ENCODE assay signal across 10 cellular contexts in genomic region chr3:186514296-186515002, GRCh38. TPM values are rescaled to one million over a fixed set of nuclear protein-coding genes. Genes with fewer than 3 reads are reported as not detected.
DNase-seq lines count a peak whose midpoint lies in the region; ATAC-seq, FAIRE-seq and TF ChIP-seq lines count a peak whose summit lies in the region.
"Had no signal": no experiment of that assay in that cellular context is flagged by ENCODE, and none has a peak within 500 bp of the region (broad histone marks: within the 10 kb centered on the region; RNA-seq: fewer than 3 reads in every experiment).

No MANE protein-coding gene starts in this region.

- no peak for DNase-seq in AG09319 (ENCODE audit: extremely low read depth, low read depth)
- no peak for DNase-seq in GM12892 (ENCODE audit: insufficient read length)
- DNase-seq in SW480 (ENCODE audit: low spot score), result peak; percentile 33
- DNase-seq in immature natural killer cell, result no peak
- no peak for DNase-seq in ureter (ENCODE audit: low spot score)
- DNase-seq in hypothalamus (lab: John Stamatoyannopoulos, UW), result no peak
- DNase-seq in coronary artery (ENCODE audit: low spot score), result no peak
- DNase-seq: NCI-H2227 treated with DMSO at 0.1 percent for 48 hours, posterior cingulate gyrus had no signal

- H3K4me3 Mint-ChIP-seq in immature natural killer cell, result peak overlapping the region in 3 of 5 donors; percentile 19 to 22 (median 20)

- peak overlapping the region in 3 of 6 donors; percentile 2 to 50 (median 9) for H3K27ac Mint-ChIP-seq in immature natural killer cell

- no peaks in the 10 kb centered on the region for H3K36me3 Mint-ChIP-seq in immature natural killer cell

- H3K9me3 Mint-ChIP-seq in immature natural killer cell, result no peaks in the 10 kb centered on the region

- peak; percentile 83 for FAIRE-seq in GM12892 (lab: Jason Lieb, UNC)

- peaks cover 1 to 12% (median 4%) of the 10 kb centered on the region in 3 donors for H3K27me3 Mint-ChIP-seq in immature natural killer cell (ENCODE audit: low read depth in 3 of 3)

- TF ChIP-seq CTCF in AG09319 (IDR thresholded peaks at IDR 0.05; ENCODE audit: low read depth, low read length), result peak; percentile 15
- no peak for TF ChIP-seq CTCF in coronary artery (IDR thresholded peaks at IDR 0.05)

- TF ChIP-seq POLR2A in GM12892 (IDR thresholded peaks at IDR 0.05; ENCODE audit: low read depth, low read length), result no peak

- no peak overlapping the region for H3K4me3 ChIP-seq in coronary artery

- peaks cover 34 to 36% of the 10 kb centered on the region in 2 donors for H3K4me1 Mint-ChIP-seq in immature natural killer cell

- ATAC-seq in GM21360 (IDR thresholded peaks at IDR 0.05; ENCODE audit: unreplicated experiment), result no peak

- no peak overlapping the region for H3K27ac ChIP-seq in coronary artery

RNA-seq across cellular contexts. Expression of gene CRYGS, which starts 29.7 kb away (rescaled TPM):
- 2.9 TPM for polyA plus RNA-seq in GM12892 (2012; ENCODE audit: missing spikeins)
- polyA plus RNA-seq in immature natural killer cell, result under 1 TPM in 1 of 3 donors, not detected in 2; 0.37 TPM
- total RNA-seq in ureter, result 3.4 TPM

RNA-seq across cellular contexts. Expression of gene TBCCD1, which starts 52.7 kb away (rescaled TPM):
- 10.8 TPM for polyA plus RNA-seq in GM12892 (2012; ENCODE audit: missing spikeins)
- 10 to 100 TPM; 18.8 to 32.4 (median 21.6) TPM for polyA plus RNA-seq in immature natural killer cell
- 12.0 TPM for total RNA-seq in ureter

RNA-seq across cellular contexts. Expression of gene DNAJB11, which starts 56.1 kb away (rescaled TPM):
- 37.1 TPM for polyA plus RNA-seq in GM12892 (2012; ENCODE audit: missing spikeins)
- 10 to 100 TPM; 61.3 to 89.6 (median 81.0) TPM for polyA plus RNA-seq in immature natural killer cell
- total RNA-seq in ureter, result 30.0 TPM
